In the genomic region with DNA sequence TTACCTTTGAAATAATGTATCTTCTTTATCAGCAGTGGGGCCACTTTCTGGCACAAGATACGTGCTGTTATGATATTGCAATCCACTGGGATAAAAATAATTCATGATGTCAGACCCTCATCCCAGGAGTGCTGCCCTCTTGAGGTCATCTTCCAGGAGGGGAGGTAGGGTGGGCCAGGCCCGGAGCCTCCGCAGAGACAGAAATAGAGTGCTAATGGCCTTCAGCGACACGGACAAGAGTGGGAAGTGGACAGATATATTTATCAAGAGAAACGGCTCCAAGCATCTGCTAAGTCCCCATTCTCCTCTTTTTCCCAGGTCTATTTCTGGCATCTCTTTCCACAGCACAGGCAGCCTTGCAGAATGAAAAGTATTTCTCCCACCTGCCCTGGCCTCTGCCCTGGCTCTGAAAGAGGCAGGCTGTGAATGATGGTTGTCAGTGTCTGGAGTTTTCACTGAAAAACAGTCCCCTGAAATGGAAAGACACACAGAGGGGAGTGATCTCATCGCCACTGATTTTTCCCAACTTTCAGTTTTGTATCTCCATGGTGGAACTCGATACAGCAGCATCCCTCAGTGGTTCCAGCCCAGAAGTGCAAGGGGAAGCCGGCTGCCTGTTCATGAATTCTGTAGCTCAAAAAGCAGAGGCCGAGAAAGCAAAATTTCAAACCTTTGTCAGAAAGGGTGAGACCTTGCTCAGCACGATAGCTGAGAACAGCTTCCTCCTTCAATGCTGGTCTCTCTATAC, we compare ENCODE assay signal across 8 cellular contexts.
DNase-seq lines count a peak whose midpoint lies in the region; ATAC-seq and TF ChIP-seq lines count a peak whose summit lies in the region.

No MANE protein-coding gene starts in this region.

- peak overlapping the region; percentile 26 to 55 for H3K9ac ChIP-seq in stomach smooth muscle (ENCODE audit: low read length in 2 of 2)

- H3K36me3 ChIP-seq in MG63, result no peaks in the 10 kb centered on the region
- no peaks in the 10 kb centered on the region for H3K36me3 ChIP-seq in ascending aorta
- no peaks in the 10 kb centered on the region for H3K36me3 ChIP-seq in stomach smooth muscle (ENCODE audit: control insufficient read depth in 2 of 2, insufficient read depth in 2 of 2, low read length in 2 of 2)
- H3K36me3 ChIP-seq in CD8-positive, alpha-beta memory T cell (ENCODE audit: insufficient read depth, low read length), result no peaks in the 10 kb centered on the region
- no peaks in the 10 kb centered on the region for H3K36me3 ChIP-seq in gastroesophageal sphincter

- no peaks in the 10 kb centered on the region for H3K27me3 ChIP-seq in MG63
- H3K27me3 ChIP-seq in ascending aorta, result no peaks in the 10 kb centered on the region
- no peaks in the 10 kb centered on the region for H3K27me3 ChIP-seq in stomach smooth muscle (ENCODE audit: control insufficient read depth in 1 of 2, insufficient read depth in 2 of 2, low read length in 2 of 2)
- H3K27me3 ChIP-seq in CD8-positive, alpha-beta memory T cell (ENCODE audit: insufficient read depth, low read length, poor library complexity, severe bottlenecking), result no peaks in the 10 kb centered on the region
- no peaks in the 10 kb centered on the region for H3K27me3 ChIP-seq in gastroesophageal sphincter

- no peaks in the 10 kb centered on the region for H3K27me3 Mint-ChIP-seq in CD8-positive, alpha-beta memory T cell

- no peak for TF ChIP-seq POLR2A in gastroesophageal sphincter (IDR thresholded peaks at IDR 0.05)

- H3K27ac Mint-ChIP-seq in CD8-positive, alpha-beta memory T cell, result no peak overlapping the region

- ATAC-seq in gastroesophageal sphincter, result no peak

- H3K9me3 ChIP-seq in MG63, result no peaks in the 10 kb centered on the region
- H3K9me3 ChIP-seq in ascending aorta, result no peaks in the 10 kb centered on the region
- H3K9me3 ChIP-seq in stomach smooth muscle (ENCODE audit: control insufficient read depth in 2 of 2, low read length in 2 of 2), result no peaks in the 10 kb centered on the region
- no peaks in the 10 kb centered on the region for H3K9me3 ChIP-seq in CD8-positive, alpha-beta memory T cell (ENCODE audit: low read length)
- H3K9me3 ChIP-seq in gastroesophageal sphincter, result no peaks in the 10 kb centered on the region

- CTCF ChIA-PET in CD8-positive, alpha-beta memory T cell (lab: Charles Lee), result no interaction called here

- H3K4me3 ChIP-seq in MG63 (no peak overlapping the region), ascending aorta (peak overlapping the region; percentile 30 to 44), stomach smooth muscle (ENCODE audit: low read length in 2 of 2) (peak overlapping the region; percentile 42 to 57), gastroesophageal sphincter (peak overlapping the region in 1 of 2 donors; percentile 30)
- H3K4me3 ChIP-seq in CD8-positive, alpha-beta memory T cell (ENCODE audit: low read length), result no peak overlapping the region

- DNase-seq in MG63 (peak; percentile 16), ascending aorta (ENCODE audit: low spot score in 2 of 2) (no peak), iPS-NIHi11 (ENCODE audit: low spot score) (peak; percentile 20), GOT3 (lab: John Stamatoyannopoulos, UW) (no peak), COLO668 (lab: John Stamatoyannopoulos, UW; ENCODE audit: unreplicated experiment) (no peak)
- DNase-seq in CD8-positive, alpha-beta memory T cell, result no peak

- H3K36me3 Mint-ChIP-seq in CD8-positive, alpha-beta memory T cell, result no peaks in the 10 kb centered on the region

- H3K4me1 ChIP-seq in ascending aorta (no peaks in the 10 kb centered on the region), stomach smooth muscle (ENCODE audit: control insufficient read depth, insufficient read depth, low read length) (peaks cover 4% of the 10 kb centered on the region), gastroesophageal sphincter (peaks cover 0 to 10% (median 0%) of the 10 kb centered on the region in 3 donors)
- H3K4me1 ChIP-seq in CD8-positive, alpha-beta memory T cell (ENCODE audit: insufficient read depth, low read length), result no peaks in the 10 kb centered on the region

- peaks cover 0 to 2% (median 0%) of the 10 kb centered on the region in 5 donors for H3K9me3 Mint-ChIP-seq in CD8-positive, alpha-beta memory T cell

- POLR2A ChIA-PET in CD8-positive, alpha-beta memory T cell (lab: Charles Lee), result no interaction called here

- intact Hi-C loops in ascending aorta (cut with DNase I), result no loop called here

- WGBS in gastroesophageal sphincter (ENCODE audit: low coverage in 1 of 2), 2 donors, result 0 to 11% methylated on average over 1 to 9 of the region's 11 CpGs

- H3K27ac ChIP-seq in ascending aorta, result no peak overlapping the region
- H3K27ac ChIP-seq in stomach smooth muscle (ENCODE audit: low read length), result no peak overlapping the region
- no peak overlapping the region for H3K27ac ChIP-seq in CD8-positive, alpha-beta memory T cell (ENCODE audit: low read depth, low read length)
- H3K27ac ChIP-seq in gastroesophageal sphincter, result peak overlapping the region in 2 of 4 donors; percentile 41 to 42

- H3K4me3 Mint-ChIP-seq in CD8-positive, alpha-beta memory T cell, result no peak overlapping the region

- H3K4me1 Mint-ChIP-seq in CD8-positive, alpha-beta memory T cell, result no peaks in the 10 kb centered on the region

- TF ChIP-seq CTCF in ascending aorta (IDR thresholded peaks at IDR 0.05) (no peak), gastroesophageal sphincter (IDR thresholded peaks at IDR 0.05) (peak in 2 of 4 experiments; percentile 14 to 29)

- TF ChIP-seq EP300 in gastroesophageal sphincter (IDR thresholded peaks at IDR 0.05), result no peak

Comparison
In these comparisons a context has a peak if more than half of its experiments do, and no peak if none do; other contexts are left out.
1. DNase-seq: peak in MG63 (single experiment) and iPS-NIHi11 (single experiment); none in ascending aorta (0 of 2), GOT3 (single experiment), CD8-positive, alpha-beta memory T cell (0 of 5) and COLO668 (single experiment).
2. H3K4me3 ChIP-seq: peak in ascending aorta (2 of 2) and stomach smooth muscle (2 of 2); none in MG63 (single experiment) and CD8-positive, alpha-beta memory T cell (single experiment).